In the genomic region with DNA sequence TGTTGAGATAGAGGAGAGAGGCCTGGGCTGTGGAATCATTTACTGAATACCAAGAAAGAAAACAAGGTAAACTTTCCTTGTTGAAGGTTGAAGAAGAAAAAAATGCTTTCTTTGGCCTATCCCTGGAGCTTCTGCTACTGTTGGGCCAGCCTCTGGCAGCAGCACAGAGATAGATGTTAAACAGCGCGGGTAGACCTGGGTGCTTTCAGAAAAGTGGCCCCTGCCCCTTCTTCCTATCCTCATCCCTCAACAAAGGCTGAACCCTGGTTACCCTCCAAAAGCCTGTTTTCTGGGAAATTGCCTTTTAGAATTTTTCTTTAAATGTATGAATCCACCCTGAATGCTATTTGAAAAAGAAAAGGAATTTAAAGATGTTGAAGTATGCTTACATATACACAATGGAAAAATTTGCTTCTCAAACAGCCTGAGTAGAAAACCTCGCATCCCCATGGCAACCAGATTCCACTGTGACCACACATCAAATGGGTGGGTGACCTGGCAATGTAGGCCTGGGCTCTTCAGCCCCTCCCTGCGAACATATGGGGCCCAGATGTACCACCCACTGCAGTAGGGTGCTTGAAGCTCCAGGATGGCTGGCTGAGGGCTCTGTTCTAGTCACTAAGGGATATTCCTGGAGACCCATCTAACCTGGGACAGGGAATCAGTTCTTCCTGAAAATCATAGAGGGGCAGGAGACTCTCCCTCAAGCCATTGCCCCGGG, we compare ENCODE assay signal across 9 cellular contexts. TPM values are rescaled to one million over a fixed set of nuclear protein-coding genes. Genes with fewer than 3 reads are reported as not detected.
DNase-seq lines count a peak whose midpoint lies in the region; ATAC-seq and TF ChIP-seq lines count a peak whose summit lies in the region.
"Had no signal": no experiment of that assay in that cellular context is flagged by ENCODE, and none has a peak within 500 bp of the region (broad histone marks: within the 10 kb centered on the region; RNA-seq: fewer than 3 reads in every experiment).

No MANE protein-coding gene starts in this region.

- H3K36me3 Mint-ChIP-seq in neural progenitor cell, result peaks cover 4% of the 10 kb centered on the region

- no peaks in the 10 kb centered on the region for H3K27me3 ChIP-seq in ectodermal cell (ENCODE audit: control insufficient read depth, insufficient read depth, low read length, poor library complexity, severe bottlenecking)
- no peaks in the 10 kb centered on the region for H3K27me3 ChIP-seq in neural progenitor cell

- peaks cover 31% of the 10 kb centered on the region for H3F3A ChIP-seq in neural progenitor cell (ENCODE audit: low read depth)

- TF ChIP-seq CTCF in neural progenitor cell (IDR thresholded peaks at IDR 0.05), result no peak

- peaks cover 32% of the 10 kb centered on the region for H3K4me1 Mint-ChIP-seq in neural progenitor cell

- no peak overlapping the region for H3K9ac ChIP-seq in neural progenitor cell

- peaks cover 2% of the 10 kb centered on the region for H3K27me3 Mint-ChIP-seq in neural progenitor cell (ENCODE audit: insufficient read depth, low read depth)

- peaks cover 7% of the 10 kb centered on the region for H3K9me3 Mint-ChIP-seq in neural progenitor cell

- H3K27ac Mint-ChIP-seq in neural progenitor cell, result peak overlapping the region; percentile 44

- H3K4me3 ChIP-seq in ectodermal cell (ENCODE audit: insufficient read depth, low read depth, low read length) (no peak overlapping the region), neural progenitor cell (no peak overlapping the region)

- ATAC-seq in HG03460 (IDR thresholded peaks at IDR 0.05; ENCODE audit: unreplicated experiment) (no peak), HG02763 (IDR thresholded peaks at IDR 0.05; ENCODE audit: unreplicated experiment) (no peak)

- DNase-seq in EL, result peak; percentile 99
- DNase-seq in NCI-H226, result peak; percentile 41
- peak; percentile 24 for DNase-seq in neural progenitor cell (ENCODE audit: low spot score)
- DNase-seq in DMS153 treated with DMSO at 0.1 percent for 48 hours (lab: John Stamatoyannopoulos, UW; ENCODE audit: unreplicated experiment), result no peak
- no peak for DNase-seq in globus pallidus (ENCODE audit: low spot score)
- DNase-seq: foreskin melanocyte had no signal

- H4K20me1 ChIP-seq in neural progenitor cell (ENCODE audit: low read depth), result no peaks in the 10 kb centered on the region

- H3K4me2 ChIP-seq in neural progenitor cell, result peak overlapping the region; percentile 30

- H3K4me1 ChIP-seq in ectodermal cell (ENCODE audit: control insufficient read depth, insufficient read depth, low read length) (peaks cover 15% of the 10 kb centered on the region), neural progenitor cell (peaks cover 38% of the 10 kb centered on the region)

- H3K4me3 Mint-ChIP-seq in neural progenitor cell, result peak overlapping the region; percentile 21

- WGBS in ectodermal cell, 2 experiments, result 26 to 29% methylated on average over 5 of the region's 5 CpGs

- H2AFZ ChIP-seq in neural progenitor cell (replicated peaks), result peak overlapping the region; percentile 70

- H3K79me2 ChIP-seq in neural progenitor cell (ENCODE audit: low read depth), result no peaks in the 10 kb centered on the region

- H3K36me3 ChIP-seq in ectodermal cell (ENCODE audit: control insufficient read depth, insufficient read depth, low read length) (no peaks in the 10 kb centered on the region), neural progenitor cell (no peaks in the 10 kb centered on the region)

- H3K27ac ChIP-seq in ectodermal cell (ENCODE audit: insufficient read depth, low read depth, low read length, poor library complexity, severe bottlenecking), result peak overlapping the region; percentile 77
- peak overlapping the region; percentile 75 for H3K27ac ChIP-seq in neural progenitor cell

- H3K9me3 ChIP-seq in ectodermal cell (ENCODE audit: control insufficient read depth, low read length) (no peaks in the 10 kb centered on the region), neural progenitor cell (ENCODE audit: low read depth) (no peaks in the 10 kb centered on the region)

RNA-seq across cellular contexts. Expression of gene CHRNA1, which starts 23.4 kb away (rescaled TPM):
- not detected for polyA plus RNA-seq in ectodermal cell (2013, experiment 1 of 4)
- polyA plus RNA-seq in ectodermal cell (2013, experiment 2 of 4), result 0.11 TPM
- not detected for polyA plus RNA-seq in ectodermal cell (2013, experiment 3 of 4)
- not detected for polyA plus RNA-seq in ectodermal cell (2013, experiment 4 of 4)
- total RNA-seq in neural progenitor cell (ENCODE audit: low replicate concordance), result 0.11 TPM in 1 of 2 replicates, not detected in the other

Comparison
In these comparisons a context has a peak if more than half of its experiments do, and no peak if none do; other contexts are left out.
1. DNase-seq: peak in EL (single experiment), NCI-H226 (single experiment) and neural progenitor cell (single experiment); none in DMS153 treated with DMSO at 0.1 percent for 48 hours (single experiment) and globus pallidus (single experiment).